8 cellular contexts compared by ENCODE assay signal in genomic region chr12:113261847-113262470, GRCh38. TPM values are rescaled to one million over a fixed set of nuclear protein-coding genes. Genes with fewer than 3 reads are reported as not detected.
DNase-seq lines count a peak whose midpoint lies in the region; ATAC-seq, FAIRE-seq and TF ChIP-seq lines count a peak whose summit lies in the region.

No MANE protein-coding gene starts in this region.

- no peak for FAIRE-seq in pancreas (lab: Jason Lieb, UNC)
- no peak for FAIRE-seq in urothelium cell line (lab: Jason Lieb, UNC)

- intact Hi-C loops in pancreas (cut with DNase I): no loop called here

- H3K4me1 Mint-ChIP-seq in activated T-cell treated with anti-CD3 and anti-CD28 coated beads, Interleukin-2, amount 50 U/mL, for 72 hours (ENCODE audit: low read depth): peaks cover 62% of the 10 kb centered on the region
- H3K4me1 Mint-ChIP-seq in GM23338: peaks cover 21% of the 10 kb centered on the region

- H3K4me3 Mint-ChIP-seq in activated T-cell treated with anti-CD3 and anti-CD28 coated beads, Interleukin-2, amount 50 U/mL, for 72 hours: peak overlapping the region; percentile 60 to 83
- no peak overlapping the region for H3K4me3 Mint-ChIP-seq in GM23338

- 0 out of 2 replicates have a peak, but pooled peaks cover 4% of the 10 kb centered on the region for H3F3A ChIP-seq in GM23338 (replicated peaks; ENCODE audit: low read depth)

- H3K9me3 ChIP-seq in DND-41 (ENCODE audit: insufficient read depth, low read length, severe bottlenecking) (no peaks in the 10 kb centered on the region), pancreas (no peaks in the 10 kb centered on the region)

- TF ChIP-seq CTCF in DND-41 (IDR thresholded peaks at IDR 0.05; ENCODE audit: borderline replicate concordance, extremely low read depth, low read length, poor library complexity, severe bottlenecking) (no peak), pancreas (IDR thresholded peaks at IDR 0.05) (no peak), GM23338 (conservative IDR thresholded peaks at IDR 0.05; ENCODE audit: low read depth in 2 of 2) (no peak)

- H3K36me3 ChIP-seq in DND-41 (ENCODE audit: insufficient read depth, low read length) (peaks cover 26% of the 10 kb centered on the region), pancreas (peaks cover 0 to 11% (median 3%) of the 10 kb centered on the region in 3 donors), GM23338 (ENCODE audit: insufficient read depth) (no peaks in the 10 kb centered on the region)

- H3K27me3 ChIP-seq in DND-41 (ENCODE audit: insufficient read depth, low read length, poor library complexity) (no peaks in the 10 kb centered on the region), pancreas (no peaks in the 10 kb centered on the region), GM23338 (ENCODE audit: insufficient read depth) (no peaks in the 10 kb centered on the region)

- WGBS in pancreas, 2 donors: 72 to 79% methylated on average over 6 of the region's 6 CpGs

- peaks cover 8% of the 10 kb centered on the region for H3K79me2 ChIP-seq in DND-41 (ENCODE audit: insufficient read depth, low read length)
- H3K79me2 ChIP-seq in GM23338 (replicated peaks; ENCODE audit: insufficient read depth): no peaks in the 10 kb centered on the region

- peaks cover 6 to 24% of the 10 kb centered on the region in 2 donors for H3K36me3 Mint-ChIP-seq in activated T-cell treated with anti-CD3 and anti-CD28 coated beads, Interleukin-2, amount 50 U/mL, for 72 hours (ENCODE audit: insufficient read depth in 2 of 2)
- H3K36me3 Mint-ChIP-seq in GM23338 (ENCODE audit: low read depth): peaks cover 5% of the 10 kb centered on the region; the same call in 1 of the 3 replicates

- H3K4me3 ChIP-seq in DND-41 (ENCODE audit: low read depth in 1 of 2, low read length in 2 of 2) (0 out of 4 replicates have a peak overlapping the region, but pooled peaks of 1 of the 2 experiments have one; percentile 25), pancreas (no peak overlapping the region), GM23338 (no peak overlapping the region)

- H3K27me3 Mint-ChIP-seq in activated T-cell treated with anti-CD3 and anti-CD28 coated beads, Interleukin-2, amount 50 U/mL, for 72 hours (ENCODE audit: low read depth): no peaks in the 10 kb centered on the region
- H3K27me3 Mint-ChIP-seq in GM23338 (ENCODE audit: insufficient read depth, low read depth, poor library complexity): peaks cover 5% of the 10 kb centered on the region

- H3K27ac ChIP-seq in DND-41 (ENCODE audit: low read length) (peak overlapping the region; percentile 93), pancreas (peak overlapping the region in 3 of 4 donors; percentile 20 to 45 (median 28)), GM23338 (ENCODE audit: low read depth) (no peak overlapping the region; the same call in 1 of the 2 replicates)

- H3K4me2 ChIP-seq in DND-41 (ENCODE audit: insufficient read depth, low read length): peak overlapping the region; percentile 51
- no peak overlapping the region for H3K4me2 ChIP-seq in GM23338

- peak overlapping the region; percentile 50 for H3K9ac ChIP-seq in DND-41 (ENCODE audit: low read depth, low read length)

- peaks cover 57% of the 10 kb centered on the region for H3K4me1 ChIP-seq in DND-41 (ENCODE audit: insufficient read depth, low read length)
- H3K4me1 ChIP-seq in pancreas: peaks cover 39 to 49% (median 39%) of the 10 kb centered on the region in 3 donors
- H3K4me1 ChIP-seq in GM23338 (ENCODE audit: insufficient read depth): no peaks in the 10 kb centered on the region; the same call in none of the 2 replicates

- H4K20me1 ChIP-seq in DND-41 (ENCODE audit: insufficient read depth, low read length) (no peaks in the 10 kb centered on the region), GM23338 (replicated peaks; ENCODE audit: insufficient read depth) (no peaks in the 10 kb centered on the region)

- DNase-seq in DND-41 (peak; percentile 82), LHCN-M2 (ENCODE audit: low read depth) (peak; percentile 56), pancreas (no peak), GM23338 (ENCODE audit: low spot score) (no peak), urothelium cell line (ENCODE audit: low spot score) (no peak), SW480 (ENCODE audit: low spot score) (no peak), inferior parietal cortex (ENCODE audit: extremely low spot score) (no peak)
- DNase-seq in activated T-cell treated with anti-CD3 and anti-CD28 coated beads, Interleukin-2, amount 50 U/mL, for 72 hours: peak; percentile 35 to 37

- ATAC-seq in DND-41 (ENCODE audit: insufficient read depth, low read depth) (peak; percentile 81), pancreas (no peak), GM23338 (no peak)
- ATAC-seq in activated T-cell treated with anti-CD3 and anti-CD28 coated beads, Interleukin-2, amount 50 U/mL, for 72 hours (replicated peaks in 1 of 2): peak; percentile 75 to 80

- H2AFZ ChIP-seq in DND-41 (ENCODE audit: low read depth, low read length) (peak overlapping the region; percentile 23), GM23338 (no peak overlapping the region)

- no peaks in the 10 kb centered on the region for H3K9me3 Mint-ChIP-seq in activated T-cell treated with anti-CD3 and anti-CD28 coated beads, Interleukin-2, amount 50 U/mL, for 72 hours
- H3K9me3 Mint-ChIP-seq in GM23338: no peaks in the 10 kb centered on the region

- peak overlapping the region; percentile 73 for H3K27ac Mint-ChIP-seq in activated T-cell treated with anti-CD3 and anti-CD28 coated beads, Interleukin-2, amount 50 U/mL, for 72 hours
- no peak overlapping the region for H3K27ac Mint-ChIP-seq in GM23338

- H3K9me2 ChIP-seq in GM23338 (ENCODE audit: insufficient read depth): no peaks in the 10 kb centered on the region

TF ChIP-seq in GM23338, 12 proteins besides CTCF, POLR2A, EP300 and RAD21 (continues in another document):
- TF ChIP-seq ZNF114 (CRISPR knock-in tag; IDR thresholded peaks at IDR 0.05): no peak
- TF ChIP-seq ZNF462 (CRISPR knock-in tag; IDR thresholded peaks at IDR 0.05): no peak
- TF ChIP-seq CREB1 (CRISPR knock-in tag; IDR thresholded peaks at IDR 0.05; ENCODE audit: low read depth): no peak

RNA-seq across cellular contexts. Expression of gene TPCN1, which starts 40.7 kb away (rescaled TPM):
- 17.8 and 21.4 TPM in 2 replicates for total RNA-seq in LHCN-M2 (2014; rRNA removed)
- polyA plus RNA-seq in LHCN-M2 (2012): 11.4 TPM
- 10 to 100 TPM; 74.7 to 84.0 TPM for total RNA-seq in activated T-cell treated with anti-CD3 and anti-CD28 coated beads, Interleukin-2, amount 50 U/mL, for 72 hours
- 10 to 100 TPM; 39.4 to 80.4 (median 52.0) TPM for total RNA-seq in pancreas
- 10 to 100 TPM; 73.1 to 83.4 TPM for polyA plus RNA-seq in pancreas
- 12.2 and 14.4 TPM in 2 replicates for total RNA-seq in GM23338 (2014; rRNA removed; shearing (Covaris generic))
- polyA plus RNA-seq in GM23338 (2016; fragmentation: Nextera tagmentation; extraction: Ambion mirVana): 11.2 and 16.2 TPM in 2 replicates

Comparison
In these comparisons a context has a peak if more than half of its experiments do, and no peak if none do; other contexts are left out.
1. ATAC-seq: peak in DND-41 (single experiment) and activated T-cell treated with anti-CD3 and anti-CD28 coated beads, Interleukin-2, amount 50 U/mL, for 72 hours (2 of 2); none in pancreas (0 of 4) and GM23338 (single experiment).
2. DNase-seq: peak in DND-41 (single experiment), LHCN-M2 (single experiment) and activated T-cell treated with anti-CD3 and anti-CD28 coated beads, Interleukin-2, amount 50 U/mL, for 72 hours (2 of 2); none in pancreas (0 of 6), GM23338 (single experiment), urothelium cell line (single experiment), SW480 (single experiment) and inferior parietal cortex (single experiment).